1 cellular context compared by ENCODE assay signal in the genomic region with DNA sequence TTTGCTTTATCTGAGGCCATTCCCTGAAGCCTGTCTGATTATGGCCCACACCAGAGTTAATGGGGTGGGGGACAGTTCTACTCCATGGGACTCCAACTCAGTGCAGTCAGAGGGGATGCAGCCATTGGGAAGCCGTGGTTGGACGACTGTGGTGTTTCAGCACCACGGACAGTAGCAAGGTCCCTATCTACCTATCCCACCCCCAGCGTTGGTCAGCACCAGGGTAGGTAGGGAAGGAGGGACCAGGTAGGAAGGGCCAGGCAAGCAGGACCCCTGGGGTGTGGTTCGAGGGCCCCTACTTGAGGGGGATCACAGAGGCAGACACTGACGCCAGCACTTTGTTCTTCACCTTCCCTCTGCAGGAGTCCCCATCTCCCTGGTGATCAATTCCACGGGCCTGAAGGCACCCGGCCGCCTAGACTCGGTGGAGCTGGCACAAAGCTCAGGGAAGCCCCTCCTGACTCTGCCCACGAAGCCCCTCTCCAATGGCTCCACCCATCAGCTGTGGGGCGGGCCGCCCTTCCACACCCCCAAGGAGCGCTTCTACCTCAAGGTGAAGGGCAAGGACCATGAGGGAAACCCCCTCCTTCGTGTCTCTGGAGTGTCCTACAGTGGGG.
TF ChIP-seq lines count a peak whose summit lies in the region.

No MANE protein-coding gene starts in this region.

TF ChIP-seq in HepG2, 621 proteins besides CTCF, POLR2A, EP300 and RAD21 (continued from another document):
- TF ChIP-seq, protein P1, sequence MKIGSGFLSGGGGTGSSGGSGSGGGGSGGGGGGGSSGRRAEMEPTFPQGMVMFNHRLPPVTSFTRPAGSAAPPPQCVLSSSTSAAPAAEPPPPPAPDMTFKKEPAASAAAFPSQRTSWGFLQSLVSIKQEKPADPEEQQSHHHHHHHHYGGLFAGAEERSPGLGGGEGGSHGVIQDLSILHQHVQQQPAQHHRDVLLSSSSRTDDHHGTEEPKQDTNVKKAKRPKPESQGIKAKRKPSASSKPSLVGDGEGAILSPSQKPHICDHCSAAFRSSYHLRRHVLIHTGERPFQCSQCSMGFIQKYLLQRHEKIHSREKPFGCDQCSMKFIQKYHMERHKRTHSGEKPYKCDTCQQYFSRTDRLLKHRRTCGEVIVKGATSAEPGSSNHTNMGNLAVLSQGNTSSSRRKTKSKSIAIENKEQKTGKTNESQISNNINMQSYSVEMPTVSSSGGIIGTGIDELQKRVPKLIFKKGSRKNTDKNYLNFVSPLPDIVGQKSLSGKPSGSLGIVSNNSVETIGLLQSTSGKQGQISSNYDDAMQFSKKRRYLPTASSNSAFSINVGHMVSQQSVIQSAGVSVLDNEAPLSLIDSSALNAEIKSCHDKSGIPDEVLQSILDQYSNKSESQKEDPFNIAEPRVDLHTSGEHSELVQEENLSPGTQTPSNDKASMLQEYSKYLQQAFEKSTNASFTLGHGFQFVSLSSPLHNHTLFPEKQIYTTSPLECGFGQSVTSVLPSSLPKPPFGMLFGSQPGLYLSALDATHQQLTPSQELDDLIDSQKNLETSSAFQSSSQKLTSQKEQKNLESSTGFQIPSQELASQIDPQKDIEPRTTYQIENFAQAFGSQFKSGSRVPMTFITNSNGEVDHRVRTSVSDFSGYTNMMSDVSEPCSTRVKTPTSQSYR (CRISPR knock-in tag; IDR thresholded peaks at IDR 0.05; ENCODE audit: borderline replicate concordance), result 0 out of 2 replicates have a peak, but pooled peaks have one; percentile 19
- 0 out of 2 replicates have a peak, but pooled peaks have one; percentile 32 for TF ChIP-seq SAP130 (CRISPR knock-in tag; IDR thresholded peaks at IDR 0.05; ENCODE audit: low read depth)
- 0 out of 2 replicates have a peak, but pooled peaks have one; percentile 18 for TF ChIP-seq ZFY (CRISPR knock-in tag; IDR thresholded peaks at IDR 0.05)
- 0 out of 2 replicates have a peak, but pooled peaks have one; percentile 43 for TF ChIP-seq ETV6 (CRISPR knock-in tag; conservative IDR thresholded peaks at IDR 0.05)
- TF ChIP-seq, protein P2, sequence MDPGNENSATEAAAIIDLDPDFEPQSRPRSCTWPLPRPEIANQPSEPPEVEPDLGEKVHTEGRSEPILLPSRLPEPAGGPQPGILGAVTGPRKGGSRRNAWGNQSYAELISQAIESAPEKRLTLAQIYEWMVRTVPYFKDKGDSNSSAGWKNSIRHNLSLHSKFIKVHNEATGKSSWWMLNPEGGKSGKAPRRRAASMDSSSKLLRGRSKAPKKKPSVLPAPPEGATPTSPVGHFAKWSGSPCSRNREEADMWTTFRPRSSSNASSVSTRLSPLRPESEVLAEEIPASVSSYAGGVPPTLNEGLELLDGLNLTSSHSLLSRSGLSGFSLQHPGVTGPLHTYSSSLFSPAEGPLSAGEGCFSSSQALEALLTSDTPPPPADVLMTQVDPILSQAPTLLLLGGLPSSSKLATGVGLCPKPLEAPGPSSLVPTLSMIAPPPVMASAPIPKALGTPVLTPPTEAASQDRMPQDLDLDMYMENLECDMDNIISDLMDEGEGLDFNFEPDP (CRISPR knock-in tag; conservative IDR thresholded peaks at IDR 0.05), result 0 out of 2 replicates have a peak, but pooled peaks have one; percentile 42
- TF ChIP-seq ZSCAN9 (CRISPR knock-in tag; IDR thresholded peaks at IDR 0.05; ENCODE audit: borderline replicate concordance), result 0 out of 2 replicates have a peak, but pooled peaks have one; percentile 61
- no peak for TF ChIP-seq TRIM24 (CRISPR knock-in tag; IDR thresholded peaks at IDR 0.05)
- TF ChIP-seq, protein P3, sequence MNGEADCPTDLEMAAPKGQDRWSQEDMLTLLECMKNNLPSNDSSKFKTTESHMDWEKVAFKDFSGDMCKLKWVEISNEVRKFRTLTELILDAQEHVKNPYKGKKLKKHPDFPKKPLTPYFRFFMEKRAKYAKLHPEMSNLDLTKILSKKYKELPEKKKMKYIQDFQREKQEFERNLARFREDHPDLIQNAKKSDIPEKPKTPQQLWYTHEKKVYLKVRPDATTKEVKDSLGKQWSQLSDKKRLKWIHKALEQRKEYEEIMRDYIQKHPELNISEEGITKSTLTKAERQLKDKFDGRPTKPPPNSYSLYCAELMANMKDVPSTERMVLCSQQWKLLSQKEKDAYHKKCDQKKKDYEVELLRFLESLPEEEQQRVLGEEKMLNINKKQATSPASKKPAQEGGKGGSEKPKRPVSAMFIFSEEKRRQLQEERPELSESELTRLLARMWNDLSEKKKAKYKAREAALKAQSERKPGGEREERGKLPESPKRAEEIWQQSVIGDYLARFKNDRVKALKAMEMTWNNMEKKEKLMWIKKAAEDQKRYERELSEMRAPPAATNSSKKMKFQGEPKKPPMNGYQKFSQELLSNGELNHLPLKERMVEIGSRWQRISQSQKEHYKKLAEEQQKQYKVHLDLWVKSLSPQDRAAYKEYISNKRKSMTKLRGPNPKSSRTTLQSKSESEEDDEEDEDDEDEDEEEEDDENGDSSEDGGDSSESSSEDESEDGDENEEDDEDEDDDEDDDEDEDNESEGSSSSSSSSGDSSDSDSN (CRISPR knock-in tag; IDR thresholded peaks at IDR 0.05), result no peak
- peak; percentile 51; the same call in 1 of the 2 replicates for TF ChIP-seq ZNF331 (CRISPR knock-in tag; IDR thresholded peaks at IDR 0.05)
- TF ChIP-seq ATF7-NPFF (CRISPR knock-in tag; IDR thresholded peaks at IDR 0.05; ENCODE audit: low read depth), result peak; percentile 58; the same call in 1 of the 2 replicates
- TF ChIP-seq CHCHD3 (CRISPR knock-in tag; IDR thresholded peaks at IDR 0.05), result 0 out of 2 replicates have a peak, but pooled peaks have one; percentile 35
- 0 out of 2 replicates have a peak, but pooled peaks have one; percentile 14 for TF ChIP-seq FOSL2 (CRISPR knock-in tag; IDR thresholded peaks at IDR 0.05)
- TF ChIP-seq, protein P4, sequence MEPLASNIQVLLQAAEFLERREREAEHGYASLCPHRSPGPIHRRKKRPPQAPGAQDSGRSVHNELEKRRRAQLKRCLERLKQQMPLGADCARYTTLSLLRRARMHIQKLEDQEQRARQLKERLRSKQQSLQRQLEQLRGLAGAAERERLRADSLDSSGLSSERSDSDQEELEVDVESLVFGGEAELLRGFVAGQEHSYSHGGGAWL (CRISPR knock-in tag; IDR thresholded peaks at IDR 0.05), result peak; percentile 42; the same call in 1 of the 2 replicates
- TF ChIP-seq, protein P5, sequence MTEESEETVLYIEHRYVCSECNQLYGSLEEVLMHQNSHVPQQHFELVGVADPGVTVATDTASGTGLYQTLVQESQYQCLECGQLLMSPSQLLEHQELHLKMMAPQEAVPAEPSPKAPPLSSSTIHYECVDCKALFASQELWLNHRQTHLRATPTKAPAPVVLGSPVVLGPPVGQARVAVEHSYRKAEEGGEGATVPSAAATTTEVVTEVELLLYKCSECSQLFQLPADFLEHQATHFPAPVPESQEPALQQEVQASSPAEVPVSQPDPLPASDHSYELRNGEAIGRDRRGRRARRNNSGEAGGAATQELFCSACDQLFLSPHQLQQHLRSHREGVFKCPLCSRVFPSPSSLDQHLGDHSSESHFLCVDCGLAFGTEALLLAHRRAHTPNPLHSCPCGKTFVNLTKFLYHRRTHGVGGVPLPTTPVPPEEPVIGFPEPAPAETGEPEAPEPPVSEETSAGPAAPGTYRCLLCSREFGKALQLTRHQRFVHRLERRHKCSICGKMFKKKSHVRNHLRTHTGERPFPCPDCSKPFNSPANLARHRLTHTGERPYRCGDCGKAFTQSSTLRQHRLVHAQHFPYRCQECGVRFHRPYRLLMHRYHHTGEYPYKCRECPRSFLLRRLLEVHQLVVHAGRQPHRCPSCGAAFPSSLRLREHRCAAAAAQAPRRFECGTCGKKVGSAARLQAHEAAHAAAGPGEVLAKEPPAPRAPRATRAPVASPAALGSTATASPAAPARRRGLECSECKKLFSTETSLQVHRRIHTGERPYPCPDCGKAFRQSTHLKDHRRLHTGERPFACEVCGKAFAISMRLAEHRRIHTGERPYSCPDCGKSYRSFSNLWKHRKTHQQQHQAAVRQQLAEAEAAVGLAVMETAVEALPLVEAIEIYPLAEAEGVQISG (CRISPR knock-in tag; IDR thresholded peaks at IDR 0.05), result 0 out of 2 replicates have a peak, but pooled peaks have one; percentile 21
- TF ChIP-seq, protein P6, sequence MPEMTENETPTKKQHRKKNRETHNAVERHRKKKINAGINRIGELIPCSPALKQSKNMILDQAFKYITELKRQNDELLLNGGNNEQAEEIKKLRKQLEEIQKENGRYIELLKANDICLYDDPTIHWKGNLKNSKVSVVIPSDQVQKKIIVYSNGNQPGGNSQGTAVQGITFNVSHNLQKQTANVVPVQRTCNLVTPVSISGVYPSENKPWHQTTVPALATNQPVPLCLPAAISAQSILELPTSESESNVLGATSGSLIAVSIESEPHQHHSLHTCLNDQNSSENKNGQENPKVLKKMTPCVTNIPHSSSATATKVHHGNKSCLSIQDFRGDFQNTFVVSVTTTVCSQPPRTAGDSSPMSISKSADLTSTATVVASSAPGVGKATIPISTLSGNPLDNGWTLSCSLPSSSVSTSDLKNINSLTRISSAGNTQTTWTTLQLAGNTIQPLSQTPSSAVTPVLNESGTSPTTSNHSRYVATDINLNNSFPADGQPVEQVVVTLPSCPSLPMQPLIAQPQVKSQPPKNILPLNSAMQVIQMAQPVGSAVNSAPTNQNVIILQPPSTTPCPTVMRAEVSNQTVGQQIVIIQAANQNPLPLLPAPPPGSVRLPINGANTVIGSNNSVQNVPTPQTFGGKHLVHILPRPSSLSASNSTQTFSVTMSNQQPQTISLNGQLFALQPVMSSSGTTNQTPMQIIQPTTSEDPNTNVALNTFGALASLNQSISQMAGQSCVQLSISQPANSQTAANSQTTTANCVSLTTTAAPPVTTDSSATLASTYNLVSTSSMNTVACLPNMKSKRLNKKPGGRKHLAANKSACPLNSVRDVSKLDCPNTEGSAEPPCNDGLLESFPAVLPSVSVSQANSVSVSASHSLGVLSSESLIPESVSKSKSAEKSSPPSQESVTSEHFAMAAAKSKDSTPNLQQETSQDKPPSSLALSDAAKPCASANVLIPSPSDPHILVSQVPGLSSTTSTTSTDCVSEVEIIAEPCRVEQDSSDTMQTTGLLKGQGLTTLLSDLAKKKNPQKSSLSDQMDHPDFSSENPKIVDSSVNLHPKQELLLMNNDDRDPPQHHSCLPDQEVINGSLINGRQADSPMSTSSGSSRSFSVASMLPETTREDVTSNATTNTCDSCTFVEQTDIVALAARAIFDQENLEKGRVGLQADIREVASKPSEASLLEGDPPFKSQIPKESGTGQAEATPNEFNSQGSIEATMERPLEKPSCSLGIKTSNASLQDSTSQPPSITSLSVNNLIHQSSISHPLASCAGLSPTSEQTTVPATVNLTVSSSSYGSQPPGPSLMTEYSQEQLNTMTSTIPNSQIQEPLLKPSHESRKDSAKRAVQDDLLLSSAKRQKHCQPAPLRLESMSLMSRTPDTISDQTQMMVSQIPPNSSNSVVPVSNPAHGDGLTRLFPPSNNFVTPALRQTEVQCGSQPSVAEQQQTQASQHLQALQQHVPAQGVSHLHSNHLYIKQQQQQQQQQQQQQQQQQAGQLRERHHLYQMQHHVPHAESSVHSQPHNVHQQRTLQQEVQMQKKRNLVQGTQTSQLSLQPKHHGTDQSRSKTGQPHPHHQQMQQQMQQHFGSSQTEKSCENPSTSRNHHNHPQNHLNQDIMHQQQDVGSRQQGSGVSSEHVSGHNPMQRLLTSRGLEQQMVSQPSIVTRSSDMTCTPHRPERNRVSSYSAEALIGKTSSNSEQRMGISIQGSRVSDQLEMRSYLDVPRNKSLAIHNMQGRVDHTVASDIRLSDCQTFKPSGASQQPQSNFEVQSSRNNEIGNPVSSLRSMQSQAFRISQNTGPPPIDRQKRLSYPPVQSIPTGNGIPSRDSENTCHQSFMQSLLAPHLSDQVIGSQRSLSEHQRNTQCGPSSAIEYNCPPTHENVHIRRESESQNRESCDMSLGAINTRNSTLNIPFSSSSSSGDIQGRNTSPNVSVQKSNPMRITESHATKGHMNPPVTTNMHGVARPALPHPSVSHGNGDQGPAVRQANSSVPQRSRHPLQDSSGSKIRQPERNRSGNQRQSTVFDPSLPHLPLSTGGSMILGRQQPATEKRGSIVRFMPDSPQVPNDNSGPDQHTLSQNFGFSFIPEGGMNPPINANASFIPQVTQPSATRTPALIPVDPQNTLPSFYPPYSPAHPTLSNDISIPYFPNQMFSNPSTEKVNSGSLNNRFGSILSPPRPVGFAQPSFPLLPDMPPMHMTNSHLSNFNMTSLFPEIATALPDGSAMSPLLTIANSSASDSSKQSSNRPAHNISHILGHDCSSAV (CRISPR knock-in tag; IDR thresholded peaks at IDR 0.05; ENCODE audit: borderline replicate concordance), result no peak
- TF ChIP-seq, protein P7, sequence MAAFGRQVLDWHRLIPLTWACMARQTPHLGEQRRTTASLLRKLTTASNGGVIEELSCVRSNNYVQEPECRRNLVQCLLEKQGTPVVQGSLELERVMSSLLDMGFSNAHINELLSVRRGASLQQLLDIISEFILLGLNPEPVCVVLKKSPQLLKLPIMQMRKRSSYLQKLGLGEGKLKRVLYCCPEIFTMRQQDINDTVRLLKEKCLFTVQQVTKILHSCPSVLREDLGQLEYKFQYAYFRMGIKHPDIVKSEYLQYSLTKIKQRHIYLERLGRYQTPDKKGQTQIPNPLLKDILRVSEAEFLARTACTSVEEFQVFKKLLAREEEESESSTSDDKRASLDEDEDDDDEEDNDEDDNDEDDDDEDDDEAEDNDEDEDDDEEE (CRISPR knock-in tag; IDR thresholded peaks at IDR 0.05), result 0 out of 2 replicates have a peak, but pooled peaks have one; percentile 36
- no peak; the same call in 1 of the 2 replicates for TF ChIP-seq RARA (CRISPR knock-in tag; IDR thresholded peaks at IDR 0.05)
- TF ChIP-seq, protein P8, sequence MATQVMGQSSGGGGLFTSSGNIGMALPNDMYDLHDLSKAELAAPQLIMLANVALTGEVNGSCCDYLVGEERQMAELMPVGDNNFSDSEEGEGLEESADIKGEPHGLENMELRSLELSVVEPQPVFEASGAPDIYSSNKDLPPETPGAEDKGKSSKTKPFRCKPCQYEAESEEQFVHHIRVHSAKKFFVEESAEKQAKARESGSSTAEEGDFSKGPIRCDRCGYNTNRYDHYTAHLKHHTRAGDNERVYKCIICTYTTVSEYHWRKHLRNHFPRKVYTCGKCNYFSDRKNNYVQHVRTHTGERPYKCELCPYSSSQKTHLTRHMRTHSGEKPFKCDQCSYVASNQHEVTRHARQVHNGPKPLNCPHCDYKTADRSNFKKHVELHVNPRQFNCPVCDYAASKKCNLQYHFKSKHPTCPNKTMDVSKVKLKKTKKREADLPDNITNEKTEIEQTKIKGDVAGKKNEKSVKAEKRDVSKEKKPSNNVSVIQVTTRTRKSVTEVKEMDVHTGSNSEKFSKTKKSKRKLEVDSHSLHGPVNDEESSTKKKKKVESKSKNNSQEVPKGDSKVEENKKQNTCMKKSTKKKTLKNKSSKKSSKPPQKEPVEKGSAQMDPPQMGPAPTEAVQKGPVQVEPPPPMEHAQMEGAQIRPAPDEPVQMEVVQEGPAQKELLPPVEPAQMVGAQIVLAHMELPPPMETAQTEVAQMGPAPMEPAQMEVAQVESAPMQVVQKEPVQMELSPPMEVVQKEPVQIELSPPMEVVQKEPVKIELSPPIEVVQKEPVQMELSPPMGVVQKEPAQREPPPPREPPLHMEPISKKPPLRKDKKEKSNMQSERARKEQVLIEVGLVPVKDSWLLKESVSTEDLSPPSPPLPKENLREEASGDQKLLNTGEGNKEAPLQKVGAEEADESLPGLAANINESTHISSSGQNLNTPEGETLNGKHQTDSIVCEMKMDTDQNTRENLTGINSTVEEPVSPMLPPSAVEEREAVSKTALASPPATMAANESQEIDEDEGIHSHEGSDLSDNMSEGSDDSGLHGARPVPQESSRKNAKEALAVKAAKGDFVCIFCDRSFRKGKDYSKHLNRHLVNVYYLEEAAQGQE (IDR thresholded peaks at IDR 0.05; ENCODE audit: borderline replicate concordance in 1 of 2, low read depth in 1 of 2, low read length in 2 of 2), result peak in 1 of 2 experiments; percentile 94
- peak; percentile 56; the same call in 1 of the 2 replicates for TF ChIP-seq SRY (CRISPR knock-in tag; IDR thresholded peaks at IDR 0.05)
- TF ChIP-seq ERF (CRISPR knock-in tag; IDR thresholded peaks at IDR 0.05), result no peak
- peak; percentile 98 for TF ChIP-seq EHMT2 (IDR thresholded peaks at IDR 0.05; ENCODE audit: borderline replicate concordance, low read depth, low read length)
- peak; percentile 97 for TF ChIP-seq MIER2 (CRISPR knock-in tag; IDR thresholded peaks at IDR 0.05)
- TF ChIP-seq WIZ (CRISPR knock-in tag; IDR thresholded peaks at IDR 0.05), result peak; percentile 82; the same call in 1 of the 2 replicates
